Comparison of ENCODE assay signal across 8 cellular contexts in genomic region chr17:81509048-81509686, GRCh38. TPM values are rescaled to one million over a fixed set of nuclear protein-coding genes. Genes with fewer than 3 reads are reported as not detected.
A peak's percentile ranks its signal among the peaks of the same experiment; 100 is the strongest.
DNase-seq lines count a peak whose midpoint lies in the region; ATAC-seq and TF ChIP-seq lines count a peak whose summit lies in the region.

No MANE protein-coding gene starts in this region.

- H3K4me1 ChIP-seq in ACC112 (ENCODE audit: control insufficient read depth, insufficient read depth, low read length, unreplicated experiment), result peaks cover 9% of the 10 kb centered on the region
- H3K4me1 ChIP-seq in gastrocnemius medialis, result peaks cover 15 to 23% of the 10 kb centered on the region in 2 donors

- TF ChIP-seq CTCF in WI38 (IDR thresholded peaks at IDR 0.05; ENCODE audit: low read depth, low read length) (no peak), fibroblast of pulmonary artery (IDR thresholded peaks at IDR 0.05; ENCODE audit: low read length, missing control alignments) (no peak), gastrocnemius medialis (IDR thresholded peaks at IDR 0.05 in 4 of 5, conservative IDR thresholded peaks at IDR 0.05 in 1 of 5) (no peak)

- H3K4me3 ChIP-seq in ACC112 (ENCODE audit: low read depth, low read length) (peak overlapping the region; percentile 98), WI38 (ENCODE audit: low read depth, low read length) (peak overlapping the region; percentile 95), fibroblast of pulmonary artery (replicated peaks; ENCODE audit: low read depth, low read length) (peak overlapping the region; percentile 95), gastrocnemius medialis (peak overlapping the region; percentile 81 to 95 (median 89))

- TF ChIP-seq POLR2A in gastrocnemius medialis (IDR thresholded peaks at IDR 0.05), result no peak

- H3K27me3 ChIP-seq in ACC112 (ENCODE audit: insufficient read depth, low read length) (no peaks in the 10 kb centered on the region), gastrocnemius medialis (no peaks in the 10 kb centered on the region)

- in situ Hi-C loops in gastrocnemius medialis (cut with MboI; ENCODE audit: low sequenced_read_pairs in 4 of 4), result no loop called here

- H3K36me3 ChIP-seq in ACC112 (ENCODE audit: insufficient read depth, low read length) (peaks cover 39% of the 10 kb centered on the region), gastrocnemius medialis (peaks cover 0 to 30% of the 10 kb centered on the region in 2 donors)

- DNase-seq in H4 (ENCODE audit: low spot score), result peak; percentile 49
- peak; percentile 47 for DNase-seq in fibroblast of pulmonary artery (ENCODE audit: low read depth)
- no peak for DNase-seq in gastrocnemius medialis
- DNase-seq in SHP77 treated with DMSO at 0.1 percent for 48 hours (lab: John Stamatoyannopoulos, UW), result no peak
- DNase-seq in C1 segment of cervical spinal cord (lab: John Stamatoyannopoulos, UW), result no peak

- H3K79me2 ChIP-seq in ACC112 (ENCODE audit: control insufficient read depth, insufficient read depth, low read length, unreplicated experiment), result peaks cover 38% of the 10 kb centered on the region

- intact Hi-C loops in gastrocnemius medialis (cut with DNase I; ENCODE audit: low total_unique reads), result no loop called here

- no peaks in the 10 kb centered on the region for H3K9me3 ChIP-seq in gastrocnemius medialis

- H2AFZ ChIP-seq in ACC112 (ENCODE audit: low read length, unreplicated experiment), result no peak overlapping the region

- no peak for ATAC-seq in gastrocnemius medialis
- no peak for ATAC-seq in HG02840 (IDR thresholded peaks at IDR 0.05; ENCODE audit: low FRiP score, unreplicated experiment)

- peak overlapping the region; percentile 50 for H3K27ac ChIP-seq in ACC112 (ENCODE audit: low read depth, low read length)
- peak overlapping the region; percentile 86 to 100 (median 96) for H3K27ac ChIP-seq in gastrocnemius medialis

RNA-seq across cellular contexts. Expression of gene ACTG1, which starts 3.4 kb away (rescaled TPM):
- 1,105 and 1,576 TPM in 2 replicates for total RNA-seq in H4 (2014; rRNA removed; shearing (Covaris generic))
- total RNA-seq in gastrocnemius medialis, result 100 to 1,000 TPM; 322 to 934 (median 415) TPM

RNA-seq across cellular contexts. Expression of gene FSCN2, which starts 19.0 kb away (rescaled TPM):
- 0.27 TPM in 1 of 2 replicates, not detected in the other for total RNA-seq in H4 (2014; rRNA removed; shearing (Covaris generic))
- total RNA-seq in gastrocnemius medialis, result under 1 TPM in 2 of 4 donors, not detected in 2; 0.20 to 0.46 TPM

RNA-seq across cellular contexts. Expression of gene FAAP100, which starts 43.0 kb away (rescaled TPM):
- total RNA-seq in H4 (2014; rRNA removed; shearing (Covaris generic)), result 6.6 and 7.4 TPM in 2 replicates
- total RNA-seq in gastrocnemius medialis, result 10 to 100 TPM; 14.4 to 27.9 (median 15.6) TPM

Comparison
In these comparisons a context has a peak if more than half of its experiments do, and no peak if none do; other contexts are left out.
1. DNase-seq: peak in H4 (single experiment) and fibroblast of pulmonary artery (single experiment); none in gastrocnemius medialis (0 of 2), SHP77 treated with DMSO at 0.1 percent for 48 hours (single experiment) and C1 segment of cervical spinal cord (0 of 14).
2. Peak in every context shown above with its lines, with median percentiles within 50 percentile points of each other: H3K4me3 ChIP-seq.